Comparison of ENCODE assay signal across 36 cellular contexts in the genomic region with DNA sequence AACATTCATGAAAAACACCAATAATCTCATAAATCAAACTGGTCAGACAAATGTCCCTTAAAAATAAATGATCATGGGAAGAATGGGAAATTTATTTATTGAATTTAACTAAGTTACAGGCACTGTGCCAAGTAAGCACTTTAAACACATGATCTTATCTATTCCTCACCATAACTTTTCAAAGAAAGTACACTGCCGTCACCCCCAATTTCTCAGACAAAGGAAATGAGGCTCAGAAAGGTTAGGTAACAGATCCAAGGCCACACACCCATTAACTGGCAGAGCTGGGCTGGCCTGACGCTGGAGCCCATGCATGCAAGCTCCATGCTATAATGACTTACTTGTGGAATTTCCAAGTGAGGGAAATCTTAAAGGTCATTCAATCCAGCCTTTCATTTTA. TPM values are rescaled to one million over a fixed set of nuclear protein-coding genes. Genes with fewer than 3 reads are reported as not detected.
"Had no signal": no experiment of that assay in that cellular context is flagged by ENCODE, and none has a peak within 500 bp of the region (broad histone marks: within the 10 kb centered on the region; RNA-seq: fewer than 3 reads in every experiment).

No MANE protein-coding gene starts in this region.

- H3K27me3 Mint-ChIP-seq: activated CD4-positive, alpha-beta memory T cell treated with anti-CD3 and anti-CD28 coated beads for 36 hours; activated CD8-positive, alpha-beta T cell treated with anti-CD3 and anti-CD28 coated beads for 36 hours had no signal

- H3K9me3 Mint-ChIP-seq: activated B cell treated with CpG ODN at 0.5 μM for 24 hours; activated CD4-positive, alpha-beta memory T cell treated with anti-CD3 and anti-CD28 coated beads for 36 hours; activated CD4-positive, alpha-beta T cell treated with anti-CD3 and anti-CD28 coated beads, Interleukin-2, amount 10 ng/mL, durations not matched to agents 24 days and 14 days; activated CD8-positive, alpha-beta T cell treated with anti-CD3 and anti-CD28 coated beads for 36 hours; activated naive CD4-positive, alpha-beta T cell treated with anti-CD3 and anti-CD28 coated beads for 36 hours; activated naive CD4-positive, alpha-beta T cell treated with anti-CD3 and anti-CD28 coated beads, Interleukin-2, amount 50 U/mL, for 72 hours; activated naive CD8-positive, alpha-beta T cell treated with anti-CD3 and anti-CD28 coated beads for 36 hours; activated T-cell treated with anti-CD3 and anti-CD28 coated beads, Interleukin-2, amount 50 U/mL, for 4 hours; activated T-cell treated with anti-CD3 and anti-CD28 coated beads, Interleukin-2, amount 50 U/mL, for 72 hours; activated T-helper 1 cell treated with anti-CD3 and anti-CD28 coated beads, Interleukin-12 subunit alpha, Interleukin-12 subunit beta, Interleukin-2, Interleukin-4 antibody, amounts not matched to agents 30 ng/mL and 10 ng/mL and 1 ng/mL, durations not matched to agents 14 hours and 24 hours and 36 hours; activated T-helper 17 cell treated with anti-CD3 and anti-CD28 coated beads, Interleukin-2, amount 50 U/mL, for 72 hours; T-helper 1 cell treated with Interleukin-12 subunit alpha and Interleukin-12 subunit beta and Interleukin-4 antibody, amounts not matched to agents 30 μg/mL and 1 μg/mL, for 36 hours; T-helper 2 cell treated with Interferon-gamma antibody and Interleukin-4, amounts not matched to agents 5 μg/mL and 100 μg/mL, for 36 hours had no signal

- H3K4me3 Mint-ChIP-seq: activated B cell treated with CpG ODN at 0.5 μM for 24 hours; activated CD4-positive, alpha-beta memory T cell treated with anti-CD3 and anti-CD28 coated beads for 36 hours; activated CD4-positive, alpha-beta T cell treated with anti-CD3 and anti-CD28 coated beads, Interleukin-2, amount 10 ng/mL, durations not matched to agents 24 days and 14 days; activated CD8-positive, alpha-beta T cell treated with anti-CD3 and anti-CD28 coated beads for 36 hours; activated naive CD4-positive, alpha-beta T cell treated with anti-CD3 and anti-CD28 coated beads for 36 hours; activated naive CD8-positive, alpha-beta T cell treated with anti-CD3 and anti-CD28 coated beads for 36 hours; activated T-cell treated with anti-CD3 and anti-CD28 coated beads, Interleukin-2, amount 50 U/mL, for 4 hours; activated T-cell treated with anti-CD3 and anti-CD28 coated beads, Interleukin-2, amount 50 U/mL, for 72 hours; activated T-helper 1 cell treated with anti-CD3 and anti-CD28 coated beads, Interleukin-12 subunit alpha, Interleukin-12 subunit beta, Interleukin-2, Interleukin-4 antibody, amounts not matched to agents 30 ng/mL and 10 ng/mL and 1 ng/mL, durations not matched to agents 14 hours and 24 hours and 36 hours; activated T-helper 17 cell treated with anti-CD3 and anti-CD28 coated beads, Interleukin-2, amount 50 U/mL, for 72 hours; T-helper 1 cell treated with Interleukin-12 subunit alpha and Interleukin-12 subunit beta and Interleukin-4 antibody, amounts not matched to agents 30 μg/mL and 1 μg/mL, for 36 hours; T-helper 2 cell treated with Interferon-gamma antibody and Interleukin-4, amounts not matched to agents 5 μg/mL and 100 μg/mL, for 36 hours had no signal

- DNase-seq: activated B cell treated with CpG ODN at 0.5 μM for 24 hours; activated CD4-positive, alpha-beta memory T cell treated with anti-CD3 and anti-CD28 coated beads for 36 hours; activated CD4-positive, alpha-beta T cell treated with anti-CD3 and anti-CD28 coated beads for 4 hours; activated CD4-positive, alpha-beta T cell treated with anti-CD3 and anti-CD28 coated beads, Interleukin-2, amount 10 ng/mL, durations not matched to agents 24 days and 14 days; activated CD4-positive, alpha-beta T cell treated with anti-CD3 and anti-CD28 coated beads, Interleukin-2, amount 50 U/mL, for 1 hour; activated CD4-positive, alpha-beta T cell treated with anti-CD3 and anti-CD28 coated beads, Interleukin-2, amount 50 U/mL, for 4 hours; activated CD4-positive, CD25-positive, alpha-beta regulatory T cell treated with anti-CD3 and anti-CD28 coated beads, Interleukin-2, amount 50 U/mL, for 72 hours; activated CD8-positive, alpha-beta memory T cell treated with anti-CD3 and anti-CD28 coated beads, Interleukin-2, amount 50 U/mL, for 4 hours; activated CD8-positive, alpha-beta T cell treated with anti-CD3 and anti-CD28 coated beads for 36 hours; activated effector memory CD4-positive, alpha-beta T cell treated with anti-CD3 and anti-CD28 coated beads, Interleukin-2, amount 50 U/mL, for 16 hours; activated gamma-delta T cell treated with Interleukin-2 at 50 U/mL for 16 hours; activated naive CD4-positive, alpha-beta T cell; activated naive CD4-positive, alpha-beta T cell treated with anti-CD3 and anti-CD28 coated beads for 36 hours; activated naive CD4-positive, alpha-beta T cell treated with anti-CD3 and anti-CD28 coated beads, Interleukin-2, amount 50 U/mL, for 16 hours; activated naive CD8-positive, alpha-beta T cell treated with anti-CD3 and anti-CD28 coated beads for 36 hours; activated T-cell treated with anti-CD3 and anti-CD28 coated beads for 4 hours; activated T-cell treated with anti-CD3 and anti-CD28 coated beads, Interleukin-2, amount 50 U/mL, for 1 hour; activated T-cell treated with anti-CD3 and anti-CD28 coated beads, Interleukin-2, amount 50 U/mL, for 4 hours; activated T-cell treated with anti-CD3 and anti-CD28 coated beads, Interleukin-2, amount 50 U/mL, for 72 hours; adrenal gland; amniotic stem cell; aorta; body of pancreas; brain microvascular endothelial cell; central memory CD4-positive, alpha-beta T cell; T-helper 9 cell had no signal

- FAIRE-seq: astrocyte, TTC549 had no signal

- ATAC-seq: activated CD8-positive, alpha-beta T cell treated with anti-CD3 and anti-CD28 coated beads for 36 hours; activated naive CD4-positive, alpha-beta T cell treated with anti-CD3 and anti-CD28 coated beads, Interleukin-2, amount 50 U/mL, for 72 hours; activated T-cell treated with anti-CD3 and anti-CD28 coated beads, Interleukin-2, amount 50 U/mL, for 4 hours; activated T-cell treated with anti-CD3 and anti-CD28 coated beads, Interleukin-2, amount 50 U/mL, for 72 hours; activated T-helper 17 cell treated with anti-CD3 and anti-CD28 coated beads, Interleukin-2, amount 50 U/mL, for 72 hours; body of pancreas had no signal

- H3K4me3 ChIP-seq: adrenal gland, body of pancreas, breast epithelium had no signal

- H3K27ac ChIP-seq: adrenal gland, body of pancreas, brain microvascular endothelial cell, breast epithelium, VCaP had no signal

- H3K27me3 ChIP-seq: adrenal gland, body of pancreas, brain microvascular endothelial cell, breast epithelium had no signal

- H3K36me3 Mint-ChIP-seq: activated CD4-positive, alpha-beta memory T cell treated with anti-CD3 and anti-CD28 coated beads for 36 hours; activated naive CD4-positive, alpha-beta T cell treated with anti-CD3 and anti-CD28 coated beads, Interleukin-2, amount 50 U/mL, for 72 hours; activated naive CD8-positive, alpha-beta T cell treated with anti-CD3 and anti-CD28 coated beads for 36 hours had no signal

- H3K4me1 ChIP-seq: adrenal gland, body of pancreas, breast epithelium had no signal

- H3K36me3 ChIP-seq: adrenal gland, brain microvascular endothelial cell, breast epithelium had no signal

- H3K9me3 ChIP-seq: adrenal gland, body of pancreas, breast epithelium had no signal

- H3K4me1 Mint-ChIP-seq: activated B cell treated with CpG ODN at 0.5 μM for 24 hours; activated CD4-positive, alpha-beta T cell treated with anti-CD3 and anti-CD28 coated beads, Interleukin-2, amount 10 ng/mL, durations not matched to agents 24 days and 14 days; activated naive CD8-positive, alpha-beta T cell treated with anti-CD3 and anti-CD28 coated beads for 36 hours; activated T-helper 17 cell treated with anti-CD3 and anti-CD28 coated beads, Interleukin-2, amount 50 U/mL, for 72 hours had no signal

- H3K27ac Mint-ChIP-seq: activated B cell treated with CpG ODN at 0.5 μM for 24 hours; activated CD4-positive, alpha-beta memory T cell treated with anti-CD3 and anti-CD28 coated beads for 36 hours; activated CD4-positive, alpha-beta T cell treated with anti-CD3 and anti-CD28 coated beads, Interleukin-2, amount 10 ng/mL, durations not matched to agents 24 days and 14 days; activated CD8-positive, alpha-beta T cell treated with anti-CD3 and anti-CD28 coated beads for 36 hours; activated naive CD4-positive, alpha-beta T cell treated with anti-CD3 and anti-CD28 coated beads for 36 hours; activated naive CD4-positive, alpha-beta T cell treated with anti-CD3 and anti-CD28 coated beads, Interleukin-2, amount 50 U/mL, for 72 hours; activated naive CD8-positive, alpha-beta T cell treated with anti-CD3 and anti-CD28 coated beads for 36 hours; activated T-cell treated with anti-CD3 and anti-CD28 coated beads, Interleukin-2, amount 50 U/mL, for 72 hours; activated T-helper 1 cell treated with anti-CD3 and anti-CD28 coated beads, Interleukin-12 subunit alpha, Interleukin-12 subunit beta, Interleukin-2, Interleukin-4 antibody, amounts not matched to agents 30 ng/mL and 10 ng/mL and 1 ng/mL, durations not matched to agents 14 hours and 24 hours and 36 hours; activated T-helper 17 cell treated with anti-CD3 and anti-CD28 coated beads, Interleukin-2, amount 50 U/mL, for 72 hours; T-helper 1 cell treated with Interleukin-12 subunit alpha and Interleukin-12 subunit beta and Interleukin-4 antibody, amounts not matched to agents 30 μg/mL and 1 μg/mL, for 36 hours; T-helper 2 cell treated with Interferon-gamma antibody and Interleukin-4, amounts not matched to agents 5 μg/mL and 100 μg/mL, for 36 hours had no signal

RNA-seq across cellular contexts. Expression of gene ABCC8, which starts 12.8 kb away (rescaled TPM):
- total RNA-seq: activated B cell treated with CpG ODN at 0.5 μM for 24 hours; activated CD4-positive, alpha-beta memory T cell treated with anti-CD3 and anti-CD28 coated beads for 36 hours; activated CD4-positive, alpha-beta T cell treated with anti-CD3 and anti-CD28 coated beads, Interleukin-2, amount 10 ng/mL, durations not matched to agents 24 days and 14 days; activated CD8-positive, alpha-beta memory T cell treated with anti-CD3 and anti-CD28 coated beads for 36 hours; activated CD8-positive, alpha-beta T cell treated with anti-CD3 and anti-CD28 coated beads for 36 hours; activated naive CD4-positive, alpha-beta T cell treated with anti-CD3 and anti-CD28 coated beads for 36 hours; activated naive CD4-positive, alpha-beta T cell treated with anti-CD3 and anti-CD28 coated beads, Interleukin-2, amount 50 U/mL, for 72 hours; activated naive CD8-positive, alpha-beta T cell treated with anti-CD3 and anti-CD28 coated beads for 36 hours; activated T-cell treated with anti-CD3 and anti-CD28 coated beads, Interleukin-2, amount 50 U/mL, for 4 hours; activated T-cell treated with anti-CD3 and anti-CD28 coated beads, Interleukin-2, amount 50 U/mL, for 72 hours; activated T-helper 17 cell treated with anti-CD3 and anti-CD28 coated beads, Interleukin-2, amount 50 U/mL, for 72 hours; astrocyte had no signal
